ENCODE assay signal across 10 cellular contexts in genomic region chr3:23421811-23422510, GRCh38.
DNase-seq lines count a peak whose midpoint lies in the region; ATAC-seq and TF ChIP-seq lines count a peak whose summit lies in the region.
"Had no signal": no experiment of that assay in that cellular context is flagged by ENCODE, and none has a peak within 500 bp of the region (broad histone marks: within the 10 kb centered on the region; RNA-seq: fewer than 3 reads in every experiment).

No MANE protein-coding gene starts in this region.

- H3K9me3 ChIP-seq in suprapubic skin = no peaks in the 10 kb centered on the region
- H3K9me3 ChIP-seq in esophagus squamous epithelium = no peaks in the 10 kb centered on the region

- TF ChIP-seq EP300 in suprapubic skin (IDR thresholded peaks at IDR 0.05) = no peak

- no peak overlapping the region for H3K27ac ChIP-seq in suprapubic skin
- H3K27ac ChIP-seq in esophagus squamous epithelium = no peak overlapping the region

- 68% methylated on average over 3 of the region's 3 CpGs for WGBS in suprapubic skin
- WGBS in esophagus squamous epithelium, 2 donors = 68 to 82% methylated on average over 3 of the region's 3 CpGs

- TF ChIP-seq POLR2A in suprapubic skin (IDR thresholded peaks at IDR 0.05) (no peak), esophagus squamous epithelium (IDR thresholded peaks at IDR 0.05) (no peak)

- H3K36me3 ChIP-seq in suprapubic skin (no peaks in the 10 kb centered on the region), esophagus squamous epithelium (no peaks in the 10 kb centered on the region)

- H3K4me1 ChIP-seq in suprapubic skin = no peaks in the 10 kb centered on the region
- peaks cover 0 to 13% (median 0%) of the 10 kb centered on the region in 3 donors for H3K4me1 ChIP-seq in esophagus squamous epithelium

- intact Hi-C loops in esophagus squamous epithelium (cut with DNase I) = no loop called here

- no peak overlapping the region for H3K4me3 ChIP-seq in suprapubic skin
- no peak overlapping the region for H3K4me3 ChIP-seq in esophagus squamous epithelium

- H3K27me3 ChIP-seq in suprapubic skin = no peaks in the 10 kb centered on the region
- H3K27me3 ChIP-seq in esophagus squamous epithelium = no peaks in the 10 kb centered on the region

- TF ChIP-seq CTCF in suprapubic skin (IDR thresholded peaks at IDR 0.05) = no peak
- no peak for TF ChIP-seq CTCF in esophagus squamous epithelium (IDR thresholded peaks at IDR 0.05)

- DNase-seq in myocyte (ENCODE audit: low read depth) (peak; percentile 21), suprapubic skin (ENCODE audit: low spot score in 2 of 2) (no peak), esophagus squamous epithelium (lab: John Stamatoyannopoulos, UW) (no peak)
- no peak for DNase-seq in stimulated activated CD4-positive, alpha-beta T cell treated with anti-CD3 and anti-CD28 coated beads, Interleukin-4, amount 100 ng/mL, for 4 hours
- DNase-seq: left cardiac atrium, NCI-H2171 had no signal

- ATAC-seq in GM19043 (IDR thresholded peaks at IDR 0.05; ENCODE audit: low read depth, unreplicated experiment) (peak; percentile 31), HG02588 (IDR thresholded peaks at IDR 0.05; ENCODE audit: unreplicated experiment) (peak; percentile 31), HG03432 (IDR thresholded peaks at IDR 0.05; ENCODE audit: unreplicated experiment) (peak; percentile 45)
- ATAC-seq: HepG2, left cardiac atrium had no signal
